8 cellular contexts compared by ENCODE assay signal in genomic region chr2:169480079-169480465, GRCh38. TPM values are rescaled to one million over a fixed set of nuclear protein-coding genes. Genes with fewer than 3 reads are reported as not detected.
A peak's percentile ranks its signal among the peaks of the same experiment; 100 is the strongest.
DNase-seq lines count a peak whose midpoint lies in the region; ATAC-seq and TF ChIP-seq lines count a peak whose summit lies in the region.

No MANE protein-coding gene starts in this region.

- TF ChIP-seq POLR2A in body of pancreas (IDR thresholded peaks at IDR 0.05): no peak

- intact Hi-C loops in body of pancreas (cut with DNase I): no loop called here

- no peaks in the 10 kb centered on the region for H3K9me3 ChIP-seq in body of pancreas
- H3K9me3 ChIP-seq in mesodermal cell (ENCODE audit: control insufficient read depth, low read length): no peaks in the 10 kb centered on the region

- H3K4me3 Mint-ChIP-seq in HFFc6: peak overlapping the region; percentile 93

- peaks cover 0 to 2% of the 10 kb centered on the region in 2 donors for H3K36me3 ChIP-seq in body of pancreas (replicated peaks in 1 of 2; ENCODE audit: insufficient read depth in 1 of 2, low read depth in 2 of 2)
- no peaks in the 10 kb centered on the region for H3K36me3 ChIP-seq in mesodermal cell (ENCODE audit: control insufficient read depth, insufficient read depth, low read length)

- peak overlapping the region; percentile 87 for H3K27ac Mint-ChIP-seq in HFFc6

- peak overlapping the region in 3 of 4 donors; percentile 57 to 71 (median 69) for H3K27ac ChIP-seq in body of pancreas
- H3K27ac ChIP-seq in mesodermal cell (ENCODE audit: low read depth, low read length, severe bottlenecking): no peak overlapping the region

- no peaks in the 10 kb centered on the region for H3K27me3 ChIP-seq in body of pancreas

- no peaks in the 10 kb centered on the region; the same call in 1 of the 2 replicates for H3K27me3 Mint-ChIP-seq in HFFc6 (ENCODE audit: insufficient read depth)

- no peak for TF ChIP-seq CTCF in AG09309 (IDR thresholded peaks at IDR 0.05; ENCODE audit: control insufficient read depth, insufficient read depth, low read depth, low read length, missing control alignments)
- no peak for TF ChIP-seq CTCF in HFFc6 (IDR thresholded peaks at IDR 0.05)
- no peak for TF ChIP-seq CTCF in body of pancreas (IDR thresholded peaks at IDR 0.05)

- peaks cover 14% of the 10 kb centered on the region for H3K4me1 ChIP-seq in body of pancreas
- H3K4me1 ChIP-seq in mesodermal cell (ENCODE audit: control insufficient read depth, insufficient read depth, low read length, poor library complexity, severe bottlenecking): no peaks in the 10 kb centered on the region

- H3K9me3 Mint-ChIP-seq in HFFc6: no peaks in the 10 kb centered on the region

- DNase-seq in AG09309 (ENCODE audit: low read depth): no peak
- no peak for DNase-seq in HFFc6
- DNase-seq in body of pancreas: no peak
- DNase-seq in NCI-H345 (lab: John Stamatoyannopoulos, UW): no peak

- peaks cover 26% of the 10 kb centered on the region for H3K4me1 Mint-ChIP-seq in HFFc6 (ENCODE audit: low read depth)

- peaks cover 7% of the 10 kb centered on the region; the same call in 1 of the 2 replicates for H3K36me3 Mint-ChIP-seq in HFFc6 (ENCODE audit: low read depth)

- WGBS in body of pancreas, 2 donors: 17 to 19% methylated on average over 9 of the region's 9 CpGs
- WGBS in mesodermal cell (ENCODE audit: insufficient coverage in 2 of 2), 2 experiments: 54 to 68% methylated on average over 2 to 3 of the region's 9 CpGs

- ATAC-seq in body of pancreas (no peak), HG03439 (IDR thresholded peaks at IDR 0.05; ENCODE audit: unreplicated experiment) (no peak), HG03457 (IDR thresholded peaks at IDR 0.05; ENCODE audit: unreplicated experiment) (no peak), GM21390 (IDR thresholded peaks at IDR 0.05; ENCODE audit: unreplicated experiment) (no peak)

- H3K4me3 ChIP-seq in AG09309 (ENCODE audit: control insufficient read depth, low read depth, low read length) (peak overlapping the region; percentile 75), body of pancreas (peak overlapping the region; percentile 30 to 60), mesodermal cell (ENCODE audit: extremely low read depth, insufficient read depth, low read length, poor library complexity, severe bottlenecking) (peak overlapping the region; percentile 61)

RNA-seq across cellular contexts. Expression of gene BBS5, which starts 0.8 kb away (rescaled TPM):
- 1 to 10 TPM; 4.8 to 7.0 (median 6.0) TPM for total RNA-seq in HFFc6 (2021; fragmentation: NEBNext Ultra II Directional; extraction: Animal tissue kit (Norgen Biotek cat#: 25700))
- total RNA-seq in body of pancreas: 10 to 100 TPM in 1 of 2 donors, 1 to 10 TPM in 1; 8.2 to 16.3 TPM
- 3.8 TPM for polyA plus RNA-seq in mesodermal cell (2013, experiment 1 of 2)
- polyA plus RNA-seq in mesodermal cell (2013, experiment 2 of 2): 4.8 TPM

RNA-seq across cellular contexts. Expression of gene KLHL41, which starts 29.4 kb away (rescaled TPM):
- total RNA-seq in HFFc6 (2021; fragmentation: NEBNext Ultra II Directional; extraction: Animal tissue kit (Norgen Biotek cat#: 25700)): under 1 TPM in 5 of 6 experiments, not detected in 1; 0.09 to 0.31 (median 0.20) TPM
- 1 to 10 TPM; 1.3 TPM for total RNA-seq in body of pancreas
- polyA plus RNA-seq in mesodermal cell (2013, experiment 1 of 2): 0.48 TPM
- 0.61 TPM for polyA plus RNA-seq in mesodermal cell (2013, experiment 2 of 2)
